2 cellular contexts compared by ENCODE assay signal in the genomic region with DNA sequence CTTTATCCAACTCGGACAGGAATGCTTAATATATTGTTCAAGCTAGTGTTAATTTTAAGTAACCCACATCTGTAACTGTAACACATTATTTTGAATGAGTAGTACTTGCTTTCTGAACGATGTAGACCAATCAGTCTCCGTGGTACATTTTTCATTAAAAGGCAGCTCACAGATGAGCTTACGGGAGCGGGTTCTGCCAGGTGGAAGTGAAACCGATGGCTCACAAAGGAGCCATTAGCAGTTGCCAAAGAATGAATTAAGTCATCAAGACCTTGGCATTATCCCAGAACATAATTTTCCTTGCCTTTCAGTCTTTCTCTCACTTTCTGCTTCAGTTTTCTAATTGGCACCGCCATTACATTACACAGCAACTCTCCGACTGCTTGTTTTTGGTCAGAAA.
TF ChIP-seq lines count a peak whose summit lies in the region.

No MANE protein-coding gene starts in this region.

TF ChIP-seq in IMR-90, 13 proteins besides CTCF, POLR2A, EP300 and RAD21:
- TF ChIP-seq SMC3 (IDR thresholded peaks at IDR 0.05; ENCODE audit: low read depth, low read length) (no peak), RCOR1 (IDR thresholded peaks at IDR 0.05; ENCODE audit: insufficient replicate concordance, low read length) (no peak), RFX5 (IDR thresholded peaks at IDR 0.05; ENCODE audit: low read depth, low read length) (no peak), ELK1 (IDR thresholded peaks at IDR 0.05; ENCODE audit: borderline replicate concordance, low read depth, low read length) (no peak), MAFK (IDR thresholded peaks at IDR 0.05; ENCODE audit: low read depth, low read length) (no peak), FOS (IDR thresholded peaks at IDR 0.05; ENCODE audit: low read depth, low read length) (no peak), MAZ (IDR thresholded peaks at IDR 0.05; ENCODE audit: borderline replicate concordance, low read depth, low read length) (no peak), CHD1 (IDR thresholded peaks at IDR 0.05; ENCODE audit: low read depth, low read length) (no peak), MXI1 (IDR thresholded peaks at IDR 0.05; ENCODE audit: borderline replicate concordance, low read depth, low read length) (no peak), BHLHE40 (IDR thresholded peaks at IDR 0.05; ENCODE audit: low read depth, low read length) (no peak), NFE2L2 (IDR thresholded peaks at IDR 0.05; ENCODE audit: low read depth, low read length) (no peak)

TF ChIP-seq in SK-N-SH treated with all-trans-retinoic acid at 6 μM for 48 hours, 23 proteins besides CTCF, POLR2A, EP300 and RAD21:
- TF ChIP-seq GLIS3 (CRISPR knock-in tag; IDR thresholded peaks at IDR 0.05) (no peak), CSDC2 (CRISPR knock-in tag; IDR thresholded peaks at IDR 0.05) (no peak), ARNTL (CRISPR knock-in tag; IDR thresholded peaks at IDR 0.05; ENCODE audit: borderline replicate concordance, low read depth) (no peak), OSR1 (CRISPR knock-in tag; IDR thresholded peaks at IDR 0.05) (no peak), PATZ1 (CRISPR knock-in tag; IDR thresholded peaks at IDR 0.05; ENCODE audit: borderline replicate concordance) (no peak), RARB (CRISPR knock-in tag; IDR thresholded peaks at IDR 0.05) (no peak), TOX (CRISPR knock-in tag; IDR thresholded peaks at IDR 0.05; ENCODE audit: borderline replicate concordance) (no peak), POU6F1 (CRISPR knock-in tag; IDR thresholded peaks at IDR 0.05; ENCODE audit: borderline replicate concordance, low read depth) (no peak), ZFP30 (CRISPR knock-in tag; IDR thresholded peaks at IDR 0.05) (no peak), ESRRG (CRISPR knock-in tag; IDR thresholded peaks at IDR 0.05) (no peak), ZFP3 (CRISPR knock-in tag; IDR thresholded peaks at IDR 0.05) (no peak)
TF ChIP-seq in SK-N-SH treated with all-trans-retinoic acid at 6 μM for 48 hours: peak in this region for 0.
